In genomic region chr2:29123584-29124349, GRCh38 we compare ENCODE assay signal across 9 cellular contexts. TPM values are rescaled to one million over a fixed set of nuclear protein-coding genes. Genes with fewer than 3 reads are reported as not detected.
DNase-seq lines count a peak whose midpoint lies in the region; ATAC-seq, FAIRE-seq and TF ChIP-seq lines count a peak whose summit lies in the region.
"Had no signal": no experiment of that assay in that cellular context is flagged by ENCODE, and none has a peak within 500 bp of the region (broad histone marks: within the 10 kb centered on the region; RNA-seq: fewer than 3 reads in every experiment).

No MANE protein-coding gene starts in this region.

- TF ChIP-seq CTCF in bronchial epithelial cell (IDR thresholded peaks at IDR 0.05; ENCODE audit: insufficient read depth, low read length, severe bottlenecking): no peak
- no peak for TF ChIP-seq CTCF in osteocyte (IDR thresholded peaks at IDR 0.05)

- H3K4me3 Mint-ChIP-seq in osteocyte (ENCODE audit: unreplicated experiment): no peak overlapping the region

- ATAC-seq in HG02759 (IDR thresholded peaks at IDR 0.05; ENCODE audit: unreplicated experiment): no peak

- peak; percentile 87 for DNase-seq in EL
- DNase-seq in NCI-H460 (ENCODE audit: extremely low read depth, low read depth): peak; percentile 22
- peak; percentile 92 for DNase-seq in bronchial epithelial cell (ENCODE audit: low read depth)
- DNase-seq in osteocyte (ENCODE audit: extremely low spot score, unreplicated experiment): no peak
- DNase-seq in activated CD8-positive, alpha-beta memory T cell treated with anti-CD3 and anti-CD28 coated beads for 24 hours: no peak
- no peak for DNase-seq in NOMO-1 treated with DMSO at 0.1 percent for 48 hours (lab: John Stamatoyannopoulos, UW; ENCODE audit: unreplicated experiment)
- DNase-seq: activated gamma-delta T cell, NCI-H2029 had no signal

- H3K4me1 Mint-ChIP-seq in osteocyte (ENCODE audit: unreplicated experiment): peaks cover 15% of the 10 kb centered on the region

- no peaks in the 10 kb centered on the region for H3K27me3 ChIP-seq in bronchial epithelial cell (ENCODE audit: control insufficient read depth, insufficient read depth, low read length)

- no peak overlapping the region for H3K4me3 ChIP-seq in bronchial epithelial cell (ENCODE audit: low read depth, low read length)

- peaks cover 17% of the 10 kb centered on the region for H3K9me3 Mint-ChIP-seq in osteocyte (ENCODE audit: unreplicated experiment)

- H3K27me3 Mint-ChIP-seq in osteocyte (ENCODE audit: unreplicated experiment): no peaks in the 10 kb centered on the region

- no peak for FAIRE-seq in bronchial epithelial cell (lab: Jason Lieb, UNC)

- peaks cover 43% of the 10 kb centered on the region for H3K36me3 Mint-ChIP-seq in osteocyte (ENCODE audit: unreplicated experiment)

- H3K27ac Mint-ChIP-seq in osteocyte (ENCODE audit: unreplicated experiment): peak overlapping the region; percentile 58

- peaks cover 10% of the 10 kb centered on the region for H3K36me3 ChIP-seq in bronchial epithelial cell (ENCODE audit: control insufficient read depth, insufficient read depth, low read length)

RNA-seq across cellular contexts. Expression of gene CLIP4, which starts 8.6 kb away (rescaled TPM):
- total RNA-seq in NCI-H460 (2014; rRNA removed; shearing (Covaris generic)): 75.4 and 78.5 TPM in 2 replicates
- 64.1 and 147 TPM in 2 replicates for polyA plus RNA-seq in NCI-H460 (2014; cell fraction: nucleus; rRNA removed)
- 102 and 144 TPM in 2 replicates for total RNA-seq in bronchial epithelial cell
- total RNA-seq in osteocyte: 22.1 and 24.6 TPM in 2 replicates

RNA-seq across cellular contexts. Expression of gene PCARE, which starts 49.4 kb away (rescaled TPM):
- total RNA-seq in NCI-H460 (2014; rRNA removed; shearing (Covaris generic)): not detected in 2 replicates
- not detected in 2 replicates for polyA plus RNA-seq in NCI-H460 (2014; cell fraction: nucleus; rRNA removed)
- total RNA-seq in bronchial epithelial cell: not detected in 2 replicates
- total RNA-seq in osteocyte: not detected in 2 replicates

Comparison
In these comparisons a context has a peak if more than half of its experiments do, and no peak if none do; other contexts are left out.
1. DNase-seq: peak in EL (single experiment), NCI-H460 (single experiment) and bronchial epithelial cell (single experiment); none in osteocyte (single experiment), activated CD8-positive, alpha-beta memory T cell treated with anti-CD3 and anti-CD28 coated beads for 24 hours (single experiment) and NOMO-1 treated with DMSO at 0.1 percent for 48 hours (single experiment).